In the genomic region with DNA sequence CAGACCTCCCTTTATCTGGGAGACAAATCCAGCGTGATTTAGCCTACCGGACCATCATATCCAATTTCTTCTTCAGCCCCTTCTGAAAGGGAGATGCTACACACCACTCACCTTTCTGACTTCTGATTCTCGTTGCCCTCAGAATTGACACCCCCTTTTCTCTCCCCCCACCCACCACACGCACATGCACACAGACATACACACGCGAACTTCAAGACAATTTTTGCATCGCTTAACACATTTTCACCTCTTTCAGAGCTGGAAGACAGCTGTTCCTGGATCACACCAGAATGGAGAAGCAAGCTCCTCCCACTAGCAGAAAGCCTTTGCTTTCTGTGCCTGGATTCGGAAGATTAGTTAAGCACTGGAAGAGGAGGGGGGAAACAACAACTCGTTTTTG, we compare ENCODE assay signal across 8 cellular contexts. TPM values are rescaled to one million over a fixed set of nuclear protein-coding genes. Genes with fewer than 3 reads are reported as not detected.
DNase-seq lines count a peak whose midpoint lies in the region; ATAC-seq and TF ChIP-seq lines count a peak whose summit lies in the region.

No MANE protein-coding gene starts in this region.

- H3K9ac ChIP-seq in SK-N-MC (ENCODE audit: insufficient read length) (no peak overlapping the region), fibroblast of lung (ENCODE audit: insufficient read depth, low read length) (no peak overlapping the region)

- H3K36me3 Mint-ChIP-seq in activated CD4-positive, alpha-beta T cell treated with anti-CD3 and anti-CD28 coated beads, Interleukin-2, amount 10 ng/mL, durations not matched to agents 7 days and 5 days (ENCODE audit: low read depth), result peaks cover 3% of the 10 kb centered on the region

- H3K9me3 Mint-ChIP-seq in activated CD4-positive, alpha-beta T cell treated with anti-CD3 and anti-CD28 coated beads, Interleukin-2, amount 10 ng/mL, durations not matched to agents 7 days and 5 days, result no peaks in the 10 kb centered on the region

- ATAC-seq in GM18519 (IDR thresholded peaks at IDR 0.05; ENCODE audit: low FRiP score, unreplicated experiment), result no peak
- ATAC-seq in HG02763 (IDR thresholded peaks at IDR 0.05; ENCODE audit: unreplicated experiment), result no peak

- POLR2A ChIA-PET in activated CD4-positive, alpha-beta T cell treated with anti-CD3 and anti-CD28 coated beads, Interleukin-2, amount 10 ng/mL, durations not matched to agents 7 days and 5 days (lab: Charles Lee), result no interaction called here

- no peak for TF ChIP-seq CTCF in fibroblast of lung (conservative IDR thresholded peaks at IDR 0.05 in 1 of 2, IDR thresholded peaks at IDR 0.05 in 1 of 2; ENCODE audit: low read depth in 1 of 2, low read length in 2 of 2)

- H3K79me2 ChIP-seq in fibroblast of lung (ENCODE audit: control insufficient read depth, insufficient read depth, low read length), result no peaks in the 10 kb centered on the region

- peaks cover 66% of the 10 kb centered on the region for H3K27me3 Mint-ChIP-seq in activated CD4-positive, alpha-beta T cell treated with anti-CD3 and anti-CD28 coated beads, Interleukin-2, amount 10 ng/mL, durations not matched to agents 7 days and 5 days

- H3K27me3 ChIP-seq in fibroblast of lung (ENCODE audit: control insufficient read depth, insufficient read depth, low read length), result peaks cover 16% of the 10 kb centered on the region

- H3K4me3 Mint-ChIP-seq in activated CD4-positive, alpha-beta T cell treated with anti-CD3 and anti-CD28 coated beads, Interleukin-2, amount 10 ng/mL, durations not matched to agents 7 days and 5 days, result peak overlapping the region; percentile 75

- no peak overlapping the region for H2AFZ ChIP-seq in fibroblast of lung (ENCODE audit: low read length)

- no peaks in the 10 kb centered on the region for H3K4me1 ChIP-seq in fibroblast of lung (ENCODE audit: control insufficient read depth, extremely low read depth, insufficient read depth, low read length)

- H3K4me2 ChIP-seq in fibroblast of lung (ENCODE audit: extremely low read depth, insufficient read depth, low read length), result no peak overlapping the region

- H3K36me3 ChIP-seq in SK-N-MC (ENCODE audit: insufficient read depth, low read length), result peaks cover 7% of the 10 kb centered on the region; the same call in 1 of the 2 replicates
- no peaks in the 10 kb centered on the region for H3K36me3 ChIP-seq in fibroblast of lung (ENCODE audit: control insufficient read depth, insufficient read depth, low read length)

- no peak overlapping the region for H3K27ac Mint-ChIP-seq in activated CD4-positive, alpha-beta T cell treated with anti-CD3 and anti-CD28 coated beads, Interleukin-2, amount 10 ng/mL, durations not matched to agents 7 days and 5 days

- H3K27ac ChIP-seq in SK-N-MC (no peak overlapping the region), fibroblast of lung (ENCODE audit: insufficient read depth, low read length) (no peak overlapping the region)

- no peak for DNase-seq in activated CD4-positive, alpha-beta T cell treated with anti-CD3 and anti-CD28 coated beads, Interleukin-2, amount 10 ng/mL, durations not matched to agents 7 days and 5 days
- DNase-seq in activated CD4-positive, alpha-beta T cell treated with anti-CD3 and anti-CD28 coated beads for 1 hour, result no peak
- no peak for DNase-seq in SK-N-MC (ENCODE audit: low read depth, low spot score)
- peak; percentile 4 to 32 for DNase-seq in fibroblast of lung (ENCODE audit: low read depth in 2 of 2)
- peak; percentile 27 for DNase-seq in renal cortical epithelial cell (ENCODE audit: low read depth)
- DNase-seq in COLO668 (lab: John Stamatoyannopoulos, UW; ENCODE audit: unreplicated experiment), result no peak

- H3K4me3 ChIP-seq in SK-N-MC (peak overlapping the region; percentile 91), fibroblast of lung (replicated peaks in 1 of 4; ENCODE audit: control extremely low read depth in 1 of 4, insufficient read depth in 1 of 4, low read depth in 3 of 4, low read length in 4 of 4) (peak overlapping the region in 1 of 4 experiments; percentile 78)

- H4K20me1 ChIP-seq in fibroblast of lung (ENCODE audit: control insufficient read depth, extremely low read depth, insufficient read depth, low read length), result no peaks in the 10 kb centered on the region

- CTCF ChIA-PET in activated CD4-positive, alpha-beta T cell treated with anti-CD3 and anti-CD28 coated beads, Interleukin-2, amount 10 ng/mL, durations not matched to agents 7 days and 5 days (lab: Charles Lee), result interaction anchor here (1.2 kb wide), 1 partner anchor 61 kb away, joined by 3 read pairs; no protein-coding TSS in a partner anchor

- H3K4me1 Mint-ChIP-seq in activated CD4-positive, alpha-beta T cell treated with anti-CD3 and anti-CD28 coated beads, Interleukin-2, amount 10 ng/mL, durations not matched to agents 7 days and 5 days, result peaks cover 31% of the 10 kb centered on the region

- H3K9me3 ChIP-seq in SK-N-MC (ENCODE audit: low read depth, low read length), result no peaks in the 10 kb centered on the region
- no peaks in the 10 kb centered on the region for H3K9me3 ChIP-seq in fibroblast of lung (ENCODE audit: control insufficient read depth, insufficient read depth, low read depth, low read length)

RNA-seq across cellular contexts. Expression of a gene that starts 1.0 kb away (rescaled TPM):
- total RNA-seq in activated CD4-positive, alpha-beta T cell treated with anti-CD3 and anti-CD28 coated beads, Interleukin-2, amount 10 ng/mL, durations not matched to agents 7 days and 5 days, result 1 to 10 TPM; 4.6 to 4.7 TPM
- total RNA-seq in fibroblast of lung (6.8 and 7.7 TPM in 2 replicates), renal cortical epithelial cell (7.1 and 24.7 TPM in 2 replicates)
- polyA plus RNA-seq in fibroblast of lung, result 0.95 and 5.6 TPM in 2 replicates
- polyA plus RNA-seq in fibroblast of lung (2012), result 1.1 and 3.4 TPM in 2 replicates
- not detected in 2 replicates for polyA minus RNA-seq in fibroblast of lung (ENCODE audit: low replicate concordance)

RNA-seq across cellular contexts. Expression of a gene that starts 56.6 kb away (rescaled TPM):
- total RNA-seq in activated CD4-positive, alpha-beta T cell treated with anti-CD3 and anti-CD28 coated beads, Interleukin-2, amount 10 ng/mL, durations not matched to agents 7 days and 5 days, result under 1 TPM; 0.40 to 0.52 TPM
- total RNA-seq in fibroblast of lung, result under 0.01 TPM in 2 replicates
- not detected in 2 replicates for polyA plus RNA-seq in fibroblast of lung
- polyA plus RNA-seq in fibroblast of lung (2012), result not detected in 2 replicates
- 2.4 TPM in 1 of 2 replicates, not detected in the other for polyA minus RNA-seq in fibroblast of lung (ENCODE audit: low replicate concordance)
- total RNA-seq in renal cortical epithelial cell, result 1.6 and 3.0 TPM in 2 replicates

Comparison
In these comparisons a context has a peak if more than half of its experiments do, and no peak if none do; other contexts are left out.
1. DNase-seq: peak in fibroblast of lung (2 of 2) and renal cortical epithelial cell (single experiment); none in activated CD4-positive, alpha-beta T cell treated with anti-CD3 and anti-CD28 coated beads, Interleukin-2, amount 10 ng/mL, durations not matched to agents 7 days and 5 days (single experiment), activated CD4-positive, alpha-beta T cell treated with anti-CD3 and anti-CD28 coated beads for 1 hour (single experiment), SK-N-MC (single experiment) and COLO668 (single experiment).